Comparison of ENCODE assay signal across 2 cellular contexts in genomic region chr10:91749592-91749991, GRCh38.
TF ChIP-seq lines count a peak whose summit lies in the region.

No MANE protein-coding gene starts in this region.

TF ChIP-seq in HEK293, 187 proteins besides CTCF, POLR2A, EP300 and RAD21:
- 0 out of 2 replicates have a peak, but pooled peaks have one; percentile 20 for TF ChIP-seq YY1 (tag by site-specific recombination; IDR thresholded peaks at IDR 0.05)

TF ChIP-seq in K562, 482 proteins besides CTCF, POLR2A, EP300 and RAD21:
- TF ChIP-seq L3MBTL2 (IDR thresholded peaks at IDR 0.05) = peak; percentile 26; the same call in 1 of the 2 replicates
